Comparison of ENCODE assay signal across 9 cellular contexts in the genomic region with DNA sequence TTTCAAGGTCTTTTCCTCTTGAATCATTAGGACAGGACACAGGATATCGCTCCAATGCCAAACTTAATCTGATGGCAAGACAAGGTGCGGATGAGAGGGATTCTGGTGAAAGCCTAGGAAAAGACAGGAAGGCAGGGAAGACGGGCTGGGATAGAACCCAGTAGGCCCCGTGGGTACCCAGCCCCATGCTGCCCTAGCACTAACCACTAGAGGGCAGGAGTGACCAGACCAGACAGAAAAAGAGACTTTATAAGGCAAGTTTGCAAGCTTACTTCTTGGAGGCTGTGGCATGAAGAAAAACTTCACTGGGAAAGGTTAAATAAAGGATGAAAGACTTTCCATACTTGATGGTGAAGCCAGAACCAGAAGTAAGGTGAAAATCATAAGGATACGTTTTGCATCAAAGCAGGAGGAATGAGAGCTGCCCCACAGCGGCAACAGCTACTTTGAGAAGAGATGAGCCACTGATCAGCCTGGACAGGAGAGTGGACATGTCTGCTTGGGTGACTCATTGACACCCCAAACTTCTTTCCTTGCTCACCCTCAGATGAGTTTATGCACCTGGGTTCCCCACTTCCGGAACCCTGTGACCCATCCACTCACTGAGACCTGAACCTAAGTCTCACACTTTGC. TPM values are rescaled to one million over a fixed set of nuclear protein-coding genes. Genes with fewer than 3 reads are reported as not detected.
A peak's percentile ranks its signal among the peaks of the same experiment; 100 is the strongest.
DNase-seq lines count a peak whose midpoint lies in the region; FAIRE-seq and TF ChIP-seq lines count a peak whose summit lies in the region.
"Had no signal": no experiment of that assay in that cellular context is flagged by ENCODE, and none has a peak within 500 bp of the region (broad histone marks: within the 10 kb centered on the region; RNA-seq: fewer than 3 reads in every experiment).

No MANE protein-coding gene starts in this region.

- no peak for DNase-seq in D721Med (ENCODE audit: insufficient read length, low spot score)
- peak; percentile 39 for DNase-seq in HPDE6-E6E7 (ENCODE audit: extremely low spot score)
- DNase-seq in SK-N-DZ (ENCODE audit: low spot score): peak; percentile 62
- DNase-seq in T47D (ENCODE audit: low read depth in 1 of 2, low spot score in 1 of 2): peak; percentile 15 to 47
- DNase-seq in kidney epithelial cell (ENCODE audit: low read depth): no peak
- DNase-seq in stimulated activated CD4-positive, alpha-beta T cell treated with anti-CD3 and anti-CD28 coated beads, Interleukin-4, amount 100 ng/mL, for 48 hours (ENCODE audit: low read depth in 2 of 2): peak; percentile 19 to 51
- DNase-seq in occipital lobe (lab: John Stamatoyannopoulos, UW): no peak
- no peak for DNase-seq in HuH-7.5 (ENCODE audit: low spot score)

- no peaks in the 10 kb centered on the region for H3K36me3 ChIP-seq in kidney epithelial cell (ENCODE audit: control insufficient read depth, insufficient read depth, low read length)

- no peak for FAIRE-seq in D721Med (lab: Jason Lieb, UNC)

- H3K27me3 ChIP-seq in kidney epithelial cell (ENCODE audit: control insufficient read depth, insufficient read depth, low read length): no peaks in the 10 kb centered on the region

- peak; percentile 84 for TF ChIP-seq CTCF in D721Med (IDR thresholded peaks at IDR 0.05; ENCODE audit: insufficient read depth, missing control alignments)
- peak; percentile 89 for TF ChIP-seq CTCF in kidney epithelial cell (IDR thresholded peaks at IDR 0.05; ENCODE audit: insufficient read depth, low read length, poor library complexity, severe bottlenecking)

- no peak overlapping the region for H3K4me3 ChIP-seq in kidney epithelial cell (ENCODE audit: low read depth, low read length)
- H3K4me3 ChIP-seq: SK-N-MC had no signal

- in situ Hi-C loops in T47D (cut with HindIII; ENCODE audit: low pct_unique_long_range_greater_than_20kb, low sequenced_read_pairs): no loop called here

RNA-seq across cellular contexts. Expression of gene SYN3, which starts 39.8 kb away (rescaled TPM):
- 6.3 and 12.8 TPM in 2 replicates for polyA plus RNA-seq in SK-N-DZ (2014; cell fraction: cytosol; rRNA removed)
- polyA plus RNA-seq in SK-N-DZ (2014; cell fraction: nucleus; rRNA removed): 7.2 and 13.7 TPM in 2 replicates
- total RNA-seq in kidney epithelial cell: 0.07 TPM in 1 of 2 replicates, not detected in the other
- 33.5 TPM for total RNA-seq in occipital lobe

Comparison
In these comparisons a context has a peak if more than half of its experiments do, and no peak if none do; other contexts are left out.
1. DNase-seq: peak in HPDE6-E6E7 (single experiment), SK-N-DZ (single experiment), T47D (2 of 2) and stimulated activated CD4-positive, alpha-beta T cell treated with anti-CD3 and anti-CD28 coated beads, Interleukin-4, amount 100 ng/mL, for 48 hours (2 of 2); none in D721Med (single experiment), kidney epithelial cell (single experiment), occipital lobe (single experiment) and HuH-7.5 (single experiment).
2. RNA of gene SYN3, which starts 39.8 kb away (total RNA-seq): 33.5 TPM in occipital lobe (single experiment); 0.07 TPM in kidney epithelial cell; every median in the first group is over 10 times any median in the second.